Comparison of ENCODE assay signal across 8 cellular contexts in the genomic region with DNA sequence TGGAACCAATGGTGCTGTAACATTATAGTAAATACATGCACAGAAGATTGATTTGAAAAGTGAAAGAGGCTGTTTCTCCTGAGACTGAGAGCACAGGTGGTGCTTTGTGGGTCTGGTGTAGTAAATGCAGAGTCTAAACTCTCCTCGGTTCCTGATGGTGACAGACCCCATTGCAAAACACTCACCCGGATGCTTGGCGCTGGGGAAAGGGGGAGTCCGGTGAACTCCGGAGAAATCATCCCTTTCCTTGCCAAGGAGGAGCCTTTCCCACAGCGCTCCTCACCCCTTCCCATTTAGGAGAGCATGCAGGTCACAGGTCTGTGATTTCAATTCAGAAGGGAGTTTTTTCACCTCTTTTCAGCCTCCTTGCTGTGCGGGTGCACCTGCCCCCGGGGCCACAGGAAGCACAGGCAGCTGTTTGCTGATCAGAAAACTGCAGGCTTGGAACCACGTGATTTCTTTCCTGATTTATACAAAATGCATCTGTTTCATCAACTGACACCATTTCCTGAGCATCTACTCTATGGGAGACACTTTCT.
DNase-seq lines count a peak whose midpoint lies in the region; ATAC-seq and TF ChIP-seq lines count a peak whose summit lies in the region.

No MANE protein-coding gene starts in this region.

- ATAC-seq in GM19395 (IDR thresholded peaks at IDR 0.05; ENCODE audit: unreplicated experiment): peak; percentile 60
- peak; percentile 53 for ATAC-seq in HG03378 (IDR thresholded peaks at IDR 0.05; ENCODE audit: unreplicated experiment)
- ATAC-seq in HG03469 (IDR thresholded peaks at IDR 0.05; ENCODE audit: unreplicated experiment): no peak

- no peaks in the 10 kb centered on the region for H3K9me3 ChIP-seq in CD4-positive, alpha-beta memory T cell (ENCODE audit: control insufficient read depth in 1 of 2, low read length in 2 of 2)
- no peaks in the 10 kb centered on the region for H3K9me3 ChIP-seq in uterus

- H3K4me3 ChIP-seq in CD4-positive, alpha-beta memory T cell (ENCODE audit: low read length in 2 of 2): peak overlapping the region; percentile 28 to 66
- no peak overlapping the region for H3K4me3 ChIP-seq in uterus

- H3K4me3 Mint-ChIP-seq in CD4-positive, alpha-beta memory T cell: peak overlapping the region; percentile 86 to 92 (median 90)

- POLR2A ChIA-PET in CD4-positive, alpha-beta memory T cell (lab: Charles Lee; ENCODE audit: partially characterized antibody): interaction anchor here (0.5 to 3.7 kb wide), 8 partner anchors 9 to 1647 kb away, joined by 3 to 18 read pairs (median 4); no protein-coding TSS in a partner anchor

- CTCF ChIA-PET in CD4-positive, alpha-beta memory T cell (lab: Charles Lee; ENCODE audit: partially characterized antibody): interaction anchor here (1.4 to 5.7 kb wide), 4 partner anchors 13 to 26 kb away, joined by 4 to 67 read pairs (median 21); no protein-coding TSS in a partner anchor

- no peaks in the 10 kb centered on the region for H3K27me3 ChIP-seq in CD4-positive, alpha-beta memory T cell (ENCODE audit: insufficient read depth, low read length)
- no peaks in the 10 kb centered on the region for H3K27me3 ChIP-seq in uterus

- peak; percentile 44 to 60 (median 58) for DNase-seq in CD4-positive, alpha-beta memory T cell
- DNase-seq in activated naive CD4-positive, alpha-beta T cell treated with Interleukin-2 at 50 U/mL for 16 hours: peak; percentile 38
- DNase-seq in uterus (no peak), mesenteric fat pad (ENCODE audit: low spot score) (no peak), COR-L47 (lab: John Stamatoyannopoulos, UW) (no peak)

- no peaks in the 10 kb centered on the region for H3K36me3 Mint-ChIP-seq in CD4-positive, alpha-beta memory T cell

- no peaks in the 10 kb centered on the region for H3K27me3 Mint-ChIP-seq in CD4-positive, alpha-beta memory T cell

- peak overlapping the region; percentile 93 to 98 (median 96) for H3K27ac Mint-ChIP-seq in CD4-positive, alpha-beta memory T cell

- TF ChIP-seq POLR2A in uterus (IDR thresholded peaks at IDR 0.05): no peak

- H3K4me1 Mint-ChIP-seq in CD4-positive, alpha-beta memory T cell: peaks cover 31 to 61% (median 51%) of the 10 kb centered on the region in 4 donors

- no peaks in the 10 kb centered on the region for H3K9me3 Mint-ChIP-seq in CD4-positive, alpha-beta memory T cell

- TF ChIP-seq CTCF in uterus (IDR thresholded peaks at IDR 0.05): no peak

- H3K4me1 ChIP-seq in CD4-positive, alpha-beta memory T cell (ENCODE audit: insufficient read depth, low read length): peaks cover 58% of the 10 kb centered on the region
- H3K4me1 ChIP-seq in uterus: no peaks in the 10 kb centered on the region

- peak overlapping the region; percentile 70 for H3K27ac ChIP-seq in CD4-positive, alpha-beta memory T cell (ENCODE audit: low read depth, low read length)
- H3K27ac ChIP-seq in uterus: no peak overlapping the region

- intact Hi-C loops in CD4-positive, alpha-beta memory T cell (cut with micrococcal nuclease): loop anchor here (1.0 to 10.0 kb wide), 4 partner anchors 9 to 1352 kb away; a partner anchor contains a TSS
- intact Hi-C loops in uterus (cut with DNase I; ENCODE audit: low total_unique reads): no loop called here

- no peaks in the 10 kb centered on the region for H3K36me3 ChIP-seq in CD4-positive, alpha-beta memory T cell (ENCODE audit: insufficient read depth, low read length)
- no peaks in the 10 kb centered on the region for H3K36me3 ChIP-seq in uterus

Comparison
In these comparisons a context has a peak if more than half of its experiments do, and no peak if none do; other contexts are left out.
1. DNase-seq: peak in CD4-positive, alpha-beta memory T cell (5 of 5) and activated naive CD4-positive, alpha-beta T cell treated with Interleukin-2 at 50 U/mL for 16 hours (single experiment); none in uterus (0 of 2), mesenteric fat pad (single experiment) and COR-L47 (single experiment).
2. H3K4me3 ChIP-seq: peak in CD4-positive, alpha-beta memory T cell (2 of 2); none in uterus (0 of 2).